1 cellular context compared by ENCODE assay signal in genomic region chr1:39165488-39165887, GRCh38.
TF ChIP-seq lines count a peak whose summit lies in the region.

No MANE protein-coding gene starts in this region.

TF ChIP-seq in GM23338, 12 proteins besides CTCF, POLR2A, EP300 and RAD21 (continued from another document):
- TF ChIP-seq, protein P1, sequence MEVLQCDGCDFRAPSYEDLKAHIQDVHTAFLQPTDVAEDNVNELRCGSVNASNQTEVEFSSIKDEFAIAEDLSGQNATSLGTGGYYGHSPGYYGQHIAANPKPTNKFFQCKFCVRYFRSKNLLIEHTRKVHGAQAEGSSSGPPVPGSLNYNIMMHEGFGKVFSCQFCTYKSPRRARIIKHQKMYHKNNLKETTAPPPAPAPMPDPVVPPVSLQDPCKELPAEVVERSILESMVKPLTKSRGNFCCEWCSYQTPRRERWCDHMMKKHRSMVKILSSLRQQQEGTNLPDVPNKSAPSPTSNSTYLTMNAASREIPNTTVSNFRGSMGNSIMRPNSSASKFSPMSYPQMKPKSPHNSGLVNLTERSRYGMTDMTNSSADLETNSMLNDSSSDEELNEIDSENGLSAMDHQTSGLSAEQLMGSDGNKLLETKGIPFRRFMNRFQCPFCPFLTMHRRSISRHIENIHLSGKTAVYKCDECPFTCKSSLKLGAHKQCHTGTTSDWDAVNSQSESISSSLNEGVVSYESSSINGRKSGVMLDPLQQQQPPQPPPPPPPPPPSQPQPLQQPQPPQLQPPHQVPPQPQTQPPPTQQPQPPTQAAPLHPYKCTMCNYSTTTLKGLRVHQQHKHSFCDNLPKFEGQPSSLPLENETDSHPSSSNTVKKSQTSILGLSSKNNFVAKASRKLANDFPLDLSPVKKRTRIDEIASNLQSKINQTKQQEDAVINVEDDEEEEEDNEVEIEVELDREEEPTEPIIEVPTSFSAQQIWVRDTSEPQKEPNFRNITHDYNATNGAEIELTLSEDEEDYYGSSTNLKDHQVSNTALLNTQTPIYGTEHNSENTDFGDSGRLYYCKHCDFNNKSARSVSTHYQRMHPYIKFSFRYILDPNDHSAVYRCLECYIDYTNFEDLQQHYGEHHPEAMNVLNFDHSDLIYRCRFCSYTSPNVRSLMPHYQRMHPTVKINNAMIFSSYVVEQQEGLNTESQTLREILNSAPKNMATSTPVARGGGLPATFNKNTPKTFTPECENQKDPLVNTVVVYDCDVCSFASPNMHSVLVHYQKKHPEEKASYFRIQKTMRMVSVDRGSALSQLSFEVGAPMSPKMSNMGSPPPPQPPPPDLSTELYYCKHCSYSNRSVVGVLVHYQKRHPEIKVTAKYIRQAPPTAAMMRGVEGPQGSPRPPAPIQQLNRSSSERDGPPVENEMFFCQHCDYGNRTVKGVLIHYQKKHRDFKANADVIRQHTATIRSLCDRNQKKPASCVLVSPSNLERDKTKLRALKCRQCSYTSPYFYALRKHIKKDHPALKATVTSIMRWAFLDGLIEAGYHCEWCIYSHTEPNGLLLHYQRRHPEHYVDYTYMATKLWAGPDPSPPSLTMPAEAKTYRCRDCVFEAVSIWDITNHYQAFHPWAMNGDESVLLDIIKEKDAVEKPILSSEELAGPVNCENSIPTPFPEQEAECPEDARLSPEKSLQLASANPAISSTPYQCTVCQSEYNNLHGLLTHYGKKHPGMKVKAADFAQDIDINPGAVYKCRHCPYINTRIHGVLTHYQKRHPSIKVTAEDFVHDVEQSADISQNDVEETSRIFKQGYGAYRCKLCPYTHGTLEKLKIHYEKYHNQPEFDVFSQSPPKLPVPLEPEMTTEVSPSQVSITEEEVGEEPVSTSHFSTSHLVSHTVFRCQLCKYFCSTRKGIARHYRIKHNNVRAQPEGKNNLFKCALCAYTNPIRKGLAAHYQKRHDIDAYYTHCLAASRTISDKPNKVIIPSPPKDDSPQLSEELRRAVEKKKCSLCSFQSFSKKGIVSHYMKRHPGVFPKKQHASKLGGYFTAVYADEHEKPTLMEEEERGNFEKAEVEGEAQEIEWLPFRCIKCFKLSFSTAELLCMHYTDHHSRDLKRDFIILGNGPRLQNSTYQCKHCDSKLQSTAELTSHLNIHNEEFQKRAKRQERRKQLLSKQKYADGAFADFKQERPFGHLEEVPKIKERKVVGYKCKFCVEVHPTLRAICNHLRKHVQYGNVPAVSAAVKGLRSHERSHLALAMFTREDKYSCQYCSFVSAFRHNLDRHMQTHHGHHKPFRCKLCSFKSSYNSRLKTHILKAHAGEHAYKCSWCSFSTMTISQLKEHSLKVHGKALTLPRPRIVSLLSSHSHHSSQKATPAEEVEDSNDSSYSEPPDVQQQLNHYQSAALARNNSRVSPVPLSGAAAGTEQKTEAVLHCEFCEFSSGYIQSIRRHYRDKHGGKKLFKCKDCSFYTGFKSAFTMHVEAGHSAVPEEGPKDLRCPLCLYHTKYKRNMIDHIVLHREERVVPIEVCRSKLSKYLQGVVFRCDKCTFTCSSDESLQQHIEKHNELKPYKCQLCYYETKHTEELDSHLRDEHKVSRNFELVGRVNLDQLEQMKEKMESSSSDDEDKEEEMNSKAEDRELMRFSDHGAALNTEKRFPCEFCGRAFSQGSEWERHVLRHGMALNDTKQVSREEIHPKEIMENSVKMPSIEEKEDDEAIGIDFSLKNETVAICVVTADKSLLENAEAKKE (CRISPR knock-in tag; IDR thresholded peaks at IDR 0.05), result no peak
- TF ChIP-seq, protein P2, sequence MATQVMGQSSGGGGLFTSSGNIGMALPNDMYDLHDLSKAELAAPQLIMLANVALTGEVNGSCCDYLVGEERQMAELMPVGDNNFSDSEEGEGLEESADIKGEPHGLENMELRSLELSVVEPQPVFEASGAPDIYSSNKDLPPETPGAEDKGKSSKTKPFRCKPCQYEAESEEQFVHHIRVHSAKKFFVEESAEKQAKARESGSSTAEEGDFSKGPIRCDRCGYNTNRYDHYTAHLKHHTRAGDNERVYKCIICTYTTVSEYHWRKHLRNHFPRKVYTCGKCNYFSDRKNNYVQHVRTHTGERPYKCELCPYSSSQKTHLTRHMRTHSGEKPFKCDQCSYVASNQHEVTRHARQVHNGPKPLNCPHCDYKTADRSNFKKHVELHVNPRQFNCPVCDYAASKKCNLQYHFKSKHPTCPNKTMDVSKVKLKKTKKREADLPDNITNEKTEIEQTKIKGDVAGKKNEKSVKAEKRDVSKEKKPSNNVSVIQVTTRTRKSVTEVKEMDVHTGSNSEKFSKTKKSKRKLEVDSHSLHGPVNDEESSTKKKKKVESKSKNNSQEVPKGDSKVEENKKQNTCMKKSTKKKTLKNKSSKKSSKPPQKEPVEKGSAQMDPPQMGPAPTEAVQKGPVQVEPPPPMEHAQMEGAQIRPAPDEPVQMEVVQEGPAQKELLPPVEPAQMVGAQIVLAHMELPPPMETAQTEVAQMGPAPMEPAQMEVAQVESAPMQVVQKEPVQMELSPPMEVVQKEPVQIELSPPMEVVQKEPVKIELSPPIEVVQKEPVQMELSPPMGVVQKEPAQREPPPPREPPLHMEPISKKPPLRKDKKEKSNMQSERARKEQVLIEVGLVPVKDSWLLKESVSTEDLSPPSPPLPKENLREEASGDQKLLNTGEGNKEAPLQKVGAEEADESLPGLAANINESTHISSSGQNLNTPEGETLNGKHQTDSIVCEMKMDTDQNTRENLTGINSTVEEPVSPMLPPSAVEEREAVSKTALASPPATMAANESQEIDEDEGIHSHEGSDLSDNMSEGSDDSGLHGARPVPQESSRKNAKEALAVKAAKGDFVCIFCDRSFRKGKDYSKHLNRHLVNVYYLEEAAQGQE (IDR thresholded peaks at IDR 0.05; ENCODE audit: unreplicated experiment), result no peak
- no peak for TF ChIP-seq JUNB (IDR thresholded peaks at IDR 0.05; ENCODE audit: unreplicated experiment)
- TF ChIP-seq, protein P3, sequence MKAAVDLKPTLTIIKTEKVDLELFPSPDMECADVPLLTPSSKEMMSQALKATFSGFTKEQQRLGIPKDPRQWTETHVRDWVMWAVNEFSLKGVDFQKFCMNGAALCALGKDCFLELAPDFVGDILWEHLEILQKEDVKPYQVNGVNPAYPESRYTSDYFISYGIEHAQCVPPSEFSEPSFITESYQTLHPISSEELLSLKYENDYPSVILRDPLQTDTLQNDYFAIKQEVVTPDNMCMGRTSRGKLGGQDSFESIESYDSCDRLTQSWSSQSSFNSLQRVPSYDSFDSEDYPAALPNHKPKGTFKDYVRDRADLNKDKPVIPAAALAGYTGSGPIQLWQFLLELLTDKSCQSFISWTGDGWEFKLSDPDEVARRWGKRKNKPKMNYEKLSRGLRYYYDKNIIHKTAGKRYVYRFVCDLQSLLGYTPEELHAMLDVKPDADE (IDR thresholded peaks at IDR 0.05), result no peak
- TF ChIP-seq ZNF331 (CRISPR knock-in tag; IDR thresholded peaks at IDR 0.05; ENCODE audit: low read depth), result no peak
- no peak for TF ChIP-seq EZH2phosphoT487 (IDR thresholded peaks at IDR 0.05; ENCODE audit: unreplicated experiment)
- TF ChIP-seq CREB1 (CRISPR knock-in tag; IDR thresholded peaks at IDR 0.05; ENCODE audit: low read depth), result no peak
- no peak for TF ChIP-seq STAT1 (IDR thresholded peaks at IDR 0.05; ENCODE audit: unreplicated experiment)
- no peak for TF ChIP-seq POLR2AphosphoS5 (IDR thresholded peaks at IDR 0.05; ENCODE audit: low read depth)
- no peak for TF ChIP-seq ZNF114 (CRISPR knock-in tag; IDR thresholded peaks at IDR 0.05)
- no peak for TF ChIP-seq EZH2 (IDR thresholded peaks at IDR 0.05; ENCODE audit: low read depth, unreplicated experiment)
